22 cellular contexts compared by ENCODE assay signal in the genomic region with DNA sequence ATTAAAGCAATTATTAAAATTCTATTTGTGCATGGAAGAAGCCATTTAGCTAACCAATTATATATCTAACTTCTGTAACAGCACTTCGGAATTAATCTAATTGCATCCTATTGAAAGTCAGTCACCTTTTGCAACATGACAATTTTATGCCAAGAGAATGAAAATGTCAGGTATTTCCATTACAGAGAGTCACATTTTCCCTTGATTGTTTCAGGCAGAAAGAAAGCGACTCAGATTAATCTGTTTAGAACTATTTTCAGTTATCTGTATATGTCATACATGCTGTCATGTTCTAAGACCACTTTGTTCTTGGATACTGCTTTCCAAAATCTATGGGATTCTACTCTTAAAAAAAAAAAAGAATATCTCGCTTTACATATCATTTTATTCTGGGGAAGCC. TPM values are rescaled to one million over a fixed set of nuclear protein-coding genes. Genes with fewer than 3 reads are reported as not detected.
DNase-seq lines count a peak whose midpoint lies in the region; ATAC-seq and TF ChIP-seq lines count a peak whose summit lies in the region.
"Had no signal": no experiment of that assay in that cellular context is flagged by ENCODE, and none has a peak within 500 bp of the region (broad histone marks: within the 10 kb centered on the region; RNA-seq: fewer than 3 reads in every experiment).

No MANE protein-coding gene starts in this region.

- H3F3A ChIP-seq in neural cell (ENCODE audit: insufficient read depth, low read length, poor library complexity, severe bottlenecking), result no peaks in the 10 kb centered on the region

- peak overlapping the region; percentile 25 for H3K4me2 ChIP-seq in neural cell (ENCODE audit: low read length)
- H3K4me2 ChIP-seq: A549; BLaER1 treated with 17β-estradiol and CSF1 and Interleukin-3, amounts not matched to agents 10 nM and 100 nM had no signal

- no peak overlapping the region for H2AFZ ChIP-seq in neural cell (ENCODE audit: low read depth, low read length)

- intact Hi-C loops in Panc1 (cut with micrococcal nuclease; ENCODE audit: unreplicated experiment), result no loop called here

- no peaks in the 10 kb centered on the region for H3K9me2 ChIP-seq in neural cell (ENCODE audit: insufficient read depth, low read length)

- H3K4me1 ChIP-seq in Panc1 (ENCODE audit: control insufficient read depth, insufficient read depth, low read length), result peaks cover 28% of the 10 kb centered on the region
- H3K4me1 ChIP-seq: A549 had no signal

- H4K20me1 ChIP-seq in neural cell (ENCODE audit: insufficient read depth), result no peaks in the 10 kb centered on the region

- peaks cover 20% of the 10 kb centered on the region for H3K79me2 ChIP-seq in neural cell (replicated peaks; ENCODE audit: insufficient read depth, low read length)

- no peak overlapping the region for H3K9ac ChIP-seq in neural cell (ENCODE audit: low read length)
- H3K9ac ChIP-seq: BLaER1 treated with 17β-estradiol and CSF1 and Interleukin-3, amounts not matched to agents 10 nM and 100 nM had no signal

- no TSS peak for BruUV-seq in Panc1 (replicated peaks; lab: Mats Ljungman, UMichigan)

- H3K27me3 ChIP-seq in Panc1 (ENCODE audit: control insufficient read depth, insufficient read depth, low read length) (no peaks in the 10 kb centered on the region), neural cell (ENCODE audit: insufficient read depth, low read depth, low read length) (no peaks in the 10 kb centered on the region)
- H3K27me3 ChIP-seq: BLaER1 treated with 17β-estradiol and CSF1 and Interleukin-3, amounts not matched to agents 10 nM and 100 nM had no signal

- H3K36me3 ChIP-seq in Panc1 (ENCODE audit: control insufficient read depth, insufficient read depth, low read length), result no peaks in the 10 kb centered on the region; the same call in 1 of the 2 replicates
- H3K36me3 ChIP-seq in neural cell (ENCODE audit: insufficient read depth, low read length), result no peaks in the 10 kb centered on the region

- H3K4me3 ChIP-seq in Panc1 (ENCODE audit: low read depth in 2 of 2, low read length in 2 of 2) (no peak overlapping the region), neural cell (ENCODE audit: low read length) (peak overlapping the region; percentile 20)
- H3K4me3 ChIP-seq: A549; BLaER1 treated with 17β-estradiol and CSF1 and Interleukin-3, amounts not matched to agents 10 nM and 100 nM; GM12878 had no signal

- CTCF ChIA-PET in Panc1 (lab: Charles Lee), result interaction anchor here (0.7 kb wide), 1 partner anchor 844 kb away, joined by 3 read pairs; no protein-coding TSS in a partner anchor

- no peak for TF ChIP-seq CTCF in Panc1 (IDR thresholded peaks at IDR 0.05)
- no peak for TF ChIP-seq CTCF in neural cell (IDR thresholded peaks at IDR 0.05; ENCODE audit: poor library complexity, severe bottlenecking)

- in situ Hi-C loops in G401 (cut with HindIII; ENCODE audit: low sequenced_read_pairs) (no loop called here), Panc1 (cut with HindIII; ENCODE audit: low pct_unique_long_range_greater_than_20kb, low sequenced_read_pairs) (no loop called here)

- DNase-seq in G401 (ENCODE audit: low spot score) (peak; percentile 29), Panc1 (ENCODE audit: low read depth, low spot score) (no peak), germinal center (ENCODE audit: low spot score) (no peak), CD1c-positive myeloid dendritic cell (ENCODE audit: extremely low spot score) (no peak), kidney tubule cell (ENCODE audit: low spot score) (no peak)
- DNase-seq: AML-193; CD4-positive, alpha-beta memory T cell; CD4-positive, CD25-positive, alpha-beta regulatory T cell; CD8-positive, alpha-beta memory T cell; COR-L47; DMS 273 treated with DMSO at 0.1 percent for 48 hours; DMS153; DMS53; DMS79; DND-41; EL; GF-D8 had no signal

- no peak for ATAC-seq in Panc1
- ATAC-seq: A549, GM12878 had no signal

- H3K27ac ChIP-seq in Panc1 (ENCODE audit: low read length) (peak overlapping the region; percentile 79), neural cell (ENCODE audit: low read length) (peak overlapping the region; percentile 31)
- H3K27ac ChIP-seq: A549; BLaER1 treated with 17β-estradiol and CSF1 and Interleukin-3, amounts not matched to agents 10 nM and 100 nM; C4-2B had no signal

- TF ChIP-seq EP300 in neural cell (conservative IDR thresholded peaks at IDR 0.05; ENCODE audit: poor library complexity, severe bottlenecking), result peak; percentile 64

- H3K9me3 ChIP-seq in Panc1 (ENCODE audit: control insufficient read depth, insufficient read depth, low read depth, low read length), result 0 out of 2 replicates have a peak, but pooled peaks cover 3% of the 10 kb centered on the region
- H3K9me3 ChIP-seq in neural cell (ENCODE audit: low read length), result no peaks in the 10 kb centered on the region
- H3K9me3 ChIP-seq: A549 had no signal

- POLR2A ChIA-PET in Panc1 (lab: Charles Lee), result no interaction called here

- TF ChIP-seq RAD21 in neural cell (conservative IDR thresholded peaks at IDR 0.05), result no peak

TF ChIP-seq in neural cell, 6 proteins besides CTCF, POLR2A, EP300 and RAD21:
- TF ChIP-seq EZH2 (IDR thresholded peaks at IDR 0.05; ENCODE audit: borderline replicate concordance, insufficient read depth, low read length, poor library complexity, severe bottlenecking), result no peak
- TF ChIP-seq, protein P1, sequence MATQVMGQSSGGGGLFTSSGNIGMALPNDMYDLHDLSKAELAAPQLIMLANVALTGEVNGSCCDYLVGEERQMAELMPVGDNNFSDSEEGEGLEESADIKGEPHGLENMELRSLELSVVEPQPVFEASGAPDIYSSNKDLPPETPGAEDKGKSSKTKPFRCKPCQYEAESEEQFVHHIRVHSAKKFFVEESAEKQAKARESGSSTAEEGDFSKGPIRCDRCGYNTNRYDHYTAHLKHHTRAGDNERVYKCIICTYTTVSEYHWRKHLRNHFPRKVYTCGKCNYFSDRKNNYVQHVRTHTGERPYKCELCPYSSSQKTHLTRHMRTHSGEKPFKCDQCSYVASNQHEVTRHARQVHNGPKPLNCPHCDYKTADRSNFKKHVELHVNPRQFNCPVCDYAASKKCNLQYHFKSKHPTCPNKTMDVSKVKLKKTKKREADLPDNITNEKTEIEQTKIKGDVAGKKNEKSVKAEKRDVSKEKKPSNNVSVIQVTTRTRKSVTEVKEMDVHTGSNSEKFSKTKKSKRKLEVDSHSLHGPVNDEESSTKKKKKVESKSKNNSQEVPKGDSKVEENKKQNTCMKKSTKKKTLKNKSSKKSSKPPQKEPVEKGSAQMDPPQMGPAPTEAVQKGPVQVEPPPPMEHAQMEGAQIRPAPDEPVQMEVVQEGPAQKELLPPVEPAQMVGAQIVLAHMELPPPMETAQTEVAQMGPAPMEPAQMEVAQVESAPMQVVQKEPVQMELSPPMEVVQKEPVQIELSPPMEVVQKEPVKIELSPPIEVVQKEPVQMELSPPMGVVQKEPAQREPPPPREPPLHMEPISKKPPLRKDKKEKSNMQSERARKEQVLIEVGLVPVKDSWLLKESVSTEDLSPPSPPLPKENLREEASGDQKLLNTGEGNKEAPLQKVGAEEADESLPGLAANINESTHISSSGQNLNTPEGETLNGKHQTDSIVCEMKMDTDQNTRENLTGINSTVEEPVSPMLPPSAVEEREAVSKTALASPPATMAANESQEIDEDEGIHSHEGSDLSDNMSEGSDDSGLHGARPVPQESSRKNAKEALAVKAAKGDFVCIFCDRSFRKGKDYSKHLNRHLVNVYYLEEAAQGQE (IDR thresholded peaks at IDR 0.05; ENCODE audit: borderline replicate concordance), result no peak
- no peak for TF ChIP-seq TAF1 (IDR thresholded peaks at IDR 0.05; ENCODE audit: low read depth)
- no peak for TF ChIP-seq POLR2AphosphoS5 (IDR thresholded peaks at IDR 0.05)
- TF ChIP-seq MXI1 (conservative IDR thresholded peaks at IDR 0.05; ENCODE audit: poor library complexity, severe bottlenecking), result no peak
- no peak for TF ChIP-seq SMC3 (conservative IDR thresholded peaks at IDR 0.05; ENCODE audit: poor library complexity)

RNA-seq across cellular contexts. Expression of gene GALNT7, which starts 31.5 kb away (rescaled TPM):
- total RNA-seq in G401 (2014; rRNA removed; shearing (Covaris generic)), result 12.4 and 22.1 TPM in 2 replicates
- 156 TPM for total RNA-seq in Panc1 (2021; ENCODE audit: unreplicated experiment)
- polyA plus RNA-seq in Panc1 (2012; ENCODE audit: insufficient read length), result 83.0 TPM
- 14.9 and 15.0 TPM in 2 replicates for polyA plus RNA-seq in neural cell
- 24.3 and 31.8 TPM in 2 replicates for polyA minus RNA-seq in neural cell
